19 cellular contexts compared by ENCODE assay signal in the genomic region with DNA sequence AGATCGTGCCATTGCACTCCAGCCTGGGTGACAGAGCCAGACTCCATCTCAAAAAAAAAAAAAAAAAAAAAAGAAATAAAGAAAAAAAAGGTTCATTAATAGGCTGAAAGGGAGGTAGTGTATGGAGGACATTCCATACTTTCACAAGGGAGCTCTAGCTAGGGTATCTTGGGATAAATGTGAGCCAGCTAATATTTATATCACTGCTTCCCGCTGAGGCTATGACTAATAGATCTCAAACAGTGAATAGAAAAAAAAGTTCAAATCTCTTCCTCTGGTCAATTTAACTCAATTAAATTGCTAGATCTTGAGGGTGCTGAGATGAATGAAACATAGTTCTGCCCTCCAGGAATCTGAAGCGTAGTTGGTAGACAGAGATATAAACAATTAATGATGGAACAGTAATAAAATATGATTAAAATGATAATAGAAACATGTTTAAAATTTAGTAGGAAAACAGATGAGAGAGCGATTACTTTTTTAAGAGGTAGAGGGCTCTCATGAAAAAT. TPM values are rescaled to one million over a fixed set of nuclear protein-coding genes. Genes with fewer than 3 reads are reported as not detected.
"Had no signal": no experiment of that assay in that cellular context is flagged by ENCODE, and none has a peak within 500 bp of the region (broad histone marks: within the 10 kb centered on the region; RNA-seq: fewer than 3 reads in every experiment).

No MANE protein-coding gene starts in this region.

- H3K4me1 ChIP-seq: thyroid gland had no signal

- H3K4me3 ChIP-seq: hepatocyte, thyroid gland had no signal

- H3K4me3 Mint-ChIP-seq: activated T-cell treated with anti-CD3 and anti-CD28 coated beads, Interleukin-2, amount 50 U/mL, for 24 hours; brain; dendritic cell treated with granulocyte-macrophage colony-stimulating factor and Interleukin-4, amounts not matched to agents 40 ng/mL and 50 ng/mL, for 4 days; effector memory CD8-positive, alpha-beta T cell; natural killer cell; stimulated activated memory B cell treated with anti-CD40 and anti-IgM and Interleukin-4, amounts not matched to agents 10 μg/mL and 1 μg/mL and 100 μg/mL, for 72 hours; T-helper 2 cell treated with Interferon-gamma antibody and Interleukin-4, amounts not matched to agents 5 μg/mL and 100 μg/mL, for 36 hours had no signal

- H3K27me3 Mint-ChIP-seq: activated T-cell treated with anti-CD3 and anti-CD28 coated beads, Interleukin-2, amount 50 U/mL, for 24 hours had no signal

- H3K36me3 ChIP-seq: thyroid gland had no signal

- H3K4me1 Mint-ChIP-seq: brain, natural killer cell had no signal

- H3K36me3 Mint-ChIP-seq: brain; natural killer cell; stimulated activated memory B cell treated with anti-CD40 and anti-IgM and Interleukin-4, amounts not matched to agents 10 μg/mL and 1 μg/mL and 100 μg/mL, for 72 hours had no signal

- H3K27ac Mint-ChIP-seq: activated T-cell treated with anti-CD3 and anti-CD28 coated beads, Interleukin-2, amount 50 U/mL, for 24 hours; brain; dendritic cell treated with granulocyte-macrophage colony-stimulating factor and Interleukin-4, amounts not matched to agents 40 ng/mL and 50 ng/mL, for 4 days; effector memory CD8-positive, alpha-beta T cell; natural killer cell; stimulated activated memory B cell treated with anti-CD40 and anti-IgM and Interleukin-4, amounts not matched to agents 10 μg/mL and 1 μg/mL and 100 μg/mL, for 72 hours; T-helper 2 cell treated with Interferon-gamma antibody and Interleukin-4, amounts not matched to agents 5 μg/mL and 100 μg/mL, for 36 hours had no signal

- H3K4me2 ChIP-seq: hepatocyte had no signal

- H3K27me3 ChIP-seq: hepatocyte, thyroid gland had no signal

- H3K9me3 ChIP-seq: thyroid gland had no signal

- H2AFZ ChIP-seq: hepatocyte had no signal

- H3K9me3 Mint-ChIP-seq: activated T-cell treated with anti-CD3 and anti-CD28 coated beads, Interleukin-2, amount 50 U/mL, for 24 hours; brain; dendritic cell treated with granulocyte-macrophage colony-stimulating factor and Interleukin-4, amounts not matched to agents 40 ng/mL and 50 ng/mL, for 4 days; effector memory CD8-positive, alpha-beta T cell; natural killer cell; stimulated activated memory B cell treated with anti-CD40 and anti-IgM and Interleukin-4, amounts not matched to agents 10 μg/mL and 1 μg/mL and 100 μg/mL, for 72 hours; T-helper 2 cell treated with Interferon-gamma antibody and Interleukin-4, amounts not matched to agents 5 μg/mL and 100 μg/mL, for 36 hours had no signal

- H3K27ac ChIP-seq: epithelial cell of prostate, hepatocyte, thyroid gland had no signal

- DNase-seq: activated CD4-positive, alpha-beta T cell treated with anti-CD3 and anti-CD28 coated beads, Interleukin-2, amount 50 U/mL, for 1 hour; activated CD4-positive, CD25-positive, alpha-beta regulatory T cell; activated naive CD4-positive, alpha-beta T cell treated with anti-CD3 and anti-CD28 coated beads, Interleukin-2, amount 50 U/mL, for 16 hours; activated T-cell treated with anti-CD3 and anti-CD28 coated beads, Interleukin-2, amount 50 U/mL, for 24 hours; cerebellar nuclear complex; effector memory CD8-positive, alpha-beta T cell; kidney; mesendoderm; natural killer cell; nucleus accumbens; posterior cingulate gyrus; retina; thyroid gland had no signal

- ATAC-seq: effector memory CD8-positive, alpha-beta T cell; natural killer cell; stimulated activated memory B cell treated with anti-CD40 and anti-IgM and Interleukin-4, amounts not matched to agents 10 μg/mL and 1 μg/mL and 100 μg/mL, for 72 hours had no signal

RNA-seq across cellular contexts. Expression of gene SHISA3, which starts 55.7 kb away (rescaled TPM):
- total RNA-seq: natural killer cell had no signal
- polyA plus RNA-seq: hepatocyte had no signal
